27 cellular contexts compared by ENCODE assay signal in the genomic region with DNA sequence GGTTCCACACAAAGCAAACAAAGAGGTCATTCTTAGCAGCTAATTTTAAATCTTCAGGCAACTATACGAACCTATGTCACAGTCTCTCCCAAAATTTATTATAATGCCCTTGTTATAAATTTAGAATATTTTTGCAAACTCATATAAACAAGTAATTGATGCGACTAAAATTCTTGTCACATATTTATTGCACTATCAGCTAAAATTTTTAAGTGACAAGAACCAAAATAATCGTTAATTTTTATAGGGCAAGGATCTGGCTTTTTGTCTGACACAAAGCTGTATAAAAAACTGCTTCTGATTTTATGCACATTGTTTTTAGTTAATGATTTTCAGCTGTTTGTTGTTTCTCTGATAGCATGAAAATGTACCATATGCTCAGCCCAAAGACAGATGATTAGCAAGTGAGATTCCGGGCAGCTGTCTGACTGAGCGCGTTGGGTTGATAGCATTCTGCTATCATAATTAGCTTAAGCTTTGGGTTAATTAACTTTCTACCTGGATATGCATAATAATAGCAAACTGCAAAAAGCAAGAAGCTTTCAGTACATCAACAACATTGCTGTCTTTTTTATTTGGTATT.
"Had no signal": no experiment of that assay in that cellular context is flagged by ENCODE, and none has a peak within 500 bp of the region (broad histone marks: within the 10 kb centered on the region; RNA-seq: fewer than 3 reads in every experiment).

No MANE protein-coding gene starts in this region.

- H3K4me1 ChIP-seq: colonic mucosa, parathyroid adenoma, psoas muscle, stomach, upper lobe of right lung had no signal

- H3K4me3 ChIP-seq: colonic mucosa, gastrocnemius medialis, psoas muscle, smooth muscle cell, stomach, thyroid gland, upper lobe of right lung had no signal

- H3K27ac Mint-ChIP-seq: activated CD4-positive, alpha-beta T cell treated with anti-CD3 and anti-CD28 coated beads for 36 hours; activated CD8-positive, alpha-beta memory T cell treated with anti-CD3 and anti-CD28 coated beads, Interleukin-2, amount 10 ng/mL, durations not matched to agents 7 days and 5 days; activated CD8-positive, alpha-beta T cell treated with anti-CD3 and anti-CD28 coated beads, Interleukin-2, amount 10 ng/mL, durations not matched to agents 7 days and 5 days; activated naive CD4-positive, alpha-beta T cell treated with anti-CD3 and anti-CD28 coated beads, Interleukin-2, amount 50 U/mL, for 72 hours; naive thymus-derived CD8-positive, alpha-beta T cell; stimulated activated naive B cell treated with anti-CD40 and anti-IgM and Interleukin-4, amounts not matched to agents 10 μg/mL and 1 μg/mL and 100 μg/mL, for 72 hours; T-helper 2 cell treated with Interferon-gamma antibody and Interleukin-4, amounts not matched to agents 5 μg/mL and 100 μg/mL, for 36 hours had no signal

- H3K27me3 ChIP-seq: colonic mucosa, gastrocnemius medialis, stomach, thyroid gland, upper lobe of right lung had no signal

- H3K4me2 ChIP-seq: smooth muscle cell had no signal

- H2AFZ ChIP-seq: parathyroid adenoma had no signal

- H3K27me3 Mint-ChIP-seq: activated CD4-positive, alpha-beta T cell treated with anti-CD3 and anti-CD28 coated beads for 36 hours; activated CD8-positive, alpha-beta memory T cell treated with anti-CD3 and anti-CD28 coated beads, Interleukin-2, amount 10 ng/mL, durations not matched to agents 7 days and 5 days; central memory CD8-positive, alpha-beta T cell; naive thymus-derived CD8-positive, alpha-beta T cell; stimulated activated naive B cell treated with anti-CD40 and anti-IgM and Interleukin-4, amounts not matched to agents 10 μg/mL and 1 μg/mL and 100 μg/mL, for 72 hours had no signal

- DNase-seq: activated CD4-positive, alpha-beta T cell treated with anti-CD3 and anti-CD28 coated beads for 36 hours; activated CD4-positive, CD25-positive, alpha-beta regulatory T cell; activated CD8-positive, alpha-beta memory T cell treated with anti-CD3 and anti-CD28 coated beads, Interleukin-2, amount 10 ng/mL, durations not matched to agents 7 days and 5 days; activated CD8-positive, alpha-beta T cell treated with anti-CD3 and anti-CD28 coated beads, Interleukin-2, amount 10 ng/mL, durations not matched to agents 7 days and 5 days; activated naive CD4-positive, alpha-beta T cell; activated T-cell treated with anti-CD3 and anti-CD28 coated beads, Interleukin-2, amount 50 U/mL, for 48 hours; colonic mucosa; effector CD8-positive, alpha-beta T cell; gastrocnemius medialis; left cardiac atrium; left ventricle myocardium superior; midbrain; naive thymus-derived CD8-positive, alpha-beta T cell; nucleus accumbens; psoas muscle; stimulated activated CD4-positive, alpha-beta T cell treated with anti-CD3 and anti-CD28 coated beads, Interleukin-1b, Interleukin-23, amount 100 ng/mL, for 48 hours; stimulated activated naive B cell treated with anti-CD40 and anti-IgM and Interleukin-4, amounts not matched to agents 10 μg/mL and 1 μg/mL and 100 μg/mL, for 72 hours; stomach; thyroid gland; upper lobe of right lung had no signal

- H3K27ac ChIP-seq: colonic mucosa, gastrocnemius medialis, parathyroid adenoma, psoas muscle, stomach, thyroid gland, upper lobe of right lung had no signal

- H3K4me3 Mint-ChIP-seq: activated CD4-positive, alpha-beta T cell treated with anti-CD3 and anti-CD28 coated beads for 36 hours; activated CD8-positive, alpha-beta memory T cell treated with anti-CD3 and anti-CD28 coated beads, Interleukin-2, amount 10 ng/mL, durations not matched to agents 7 days and 5 days; activated CD8-positive, alpha-beta T cell treated with anti-CD3 and anti-CD28 coated beads, Interleukin-2, amount 10 ng/mL, durations not matched to agents 7 days and 5 days; central memory CD8-positive, alpha-beta T cell; naive thymus-derived CD8-positive, alpha-beta T cell; neural crest cell; stimulated activated naive B cell treated with anti-CD40 and anti-IgM and Interleukin-4, amounts not matched to agents 10 μg/mL and 1 μg/mL and 100 μg/mL, for 72 hours; T-helper 2 cell treated with Interferon-gamma antibody and Interleukin-4, amounts not matched to agents 5 μg/mL and 100 μg/mL, for 36 hours had no signal

- H3K9ac ChIP-seq: parathyroid adenoma had no signal

- ATAC-seq: activated CD4-positive, alpha-beta T cell treated with anti-CD3 and anti-CD28 coated beads for 36 hours; activated CD8-positive, alpha-beta memory T cell treated with anti-CD3 and anti-CD28 coated beads, Interleukin-2, amount 10 ng/mL, durations not matched to agents 7 days and 5 days; activated CD8-positive, alpha-beta T cell treated with anti-CD3 and anti-CD28 coated beads, Interleukin-2, amount 10 ng/mL, durations not matched to agents 7 days and 5 days; activated naive CD4-positive, alpha-beta T cell treated with anti-CD3 and anti-CD28 coated beads, Interleukin-2, amount 50 U/mL, for 72 hours; gastrocnemius medialis; left cardiac atrium; left ventricle myocardium superior; naive thymus-derived CD8-positive, alpha-beta T cell; psoas muscle; stimulated activated naive B cell treated with anti-CD40 and anti-IgM and Interleukin-4, amounts not matched to agents 10 μg/mL and 1 μg/mL and 100 μg/mL, for 72 hours; upper lobe of right lung had no signal

- H3K36me3 Mint-ChIP-seq: activated CD8-positive, alpha-beta memory T cell treated with anti-CD3 and anti-CD28 coated beads, Interleukin-2, amount 10 ng/mL, durations not matched to agents 7 days and 5 days had no signal

- H3K79me2 ChIP-seq: parathyroid adenoma had no signal

- H3K36me3 ChIP-seq: colonic mucosa, gastrocnemius medialis, stomach, thyroid gland, upper lobe of right lung had no signal

- H3K9me3 ChIP-seq: colonic mucosa, gastrocnemius medialis, psoas muscle, stomach, thyroid gland, upper lobe of right lung had no signal

- FAIRE-seq: keratinocyte had no signal

- H3K9me3 Mint-ChIP-seq: activated naive CD4-positive, alpha-beta T cell treated with anti-CD3 and anti-CD28 coated beads, Interleukin-2, amount 50 U/mL, for 72 hours; central memory CD8-positive, alpha-beta T cell; neural crest cell; stimulated activated naive B cell treated with anti-CD40 and anti-IgM and Interleukin-4, amounts not matched to agents 10 μg/mL and 1 μg/mL and 100 μg/mL, for 72 hours had no signal

- H3K4me1 Mint-ChIP-seq: activated CD4-positive, alpha-beta T cell treated with anti-CD3 and anti-CD28 coated beads for 36 hours; activated CD8-positive, alpha-beta memory T cell treated with anti-CD3 and anti-CD28 coated beads, Interleukin-2, amount 10 ng/mL, durations not matched to agents 7 days and 5 days had no signal
